In the genomic region with DNA sequence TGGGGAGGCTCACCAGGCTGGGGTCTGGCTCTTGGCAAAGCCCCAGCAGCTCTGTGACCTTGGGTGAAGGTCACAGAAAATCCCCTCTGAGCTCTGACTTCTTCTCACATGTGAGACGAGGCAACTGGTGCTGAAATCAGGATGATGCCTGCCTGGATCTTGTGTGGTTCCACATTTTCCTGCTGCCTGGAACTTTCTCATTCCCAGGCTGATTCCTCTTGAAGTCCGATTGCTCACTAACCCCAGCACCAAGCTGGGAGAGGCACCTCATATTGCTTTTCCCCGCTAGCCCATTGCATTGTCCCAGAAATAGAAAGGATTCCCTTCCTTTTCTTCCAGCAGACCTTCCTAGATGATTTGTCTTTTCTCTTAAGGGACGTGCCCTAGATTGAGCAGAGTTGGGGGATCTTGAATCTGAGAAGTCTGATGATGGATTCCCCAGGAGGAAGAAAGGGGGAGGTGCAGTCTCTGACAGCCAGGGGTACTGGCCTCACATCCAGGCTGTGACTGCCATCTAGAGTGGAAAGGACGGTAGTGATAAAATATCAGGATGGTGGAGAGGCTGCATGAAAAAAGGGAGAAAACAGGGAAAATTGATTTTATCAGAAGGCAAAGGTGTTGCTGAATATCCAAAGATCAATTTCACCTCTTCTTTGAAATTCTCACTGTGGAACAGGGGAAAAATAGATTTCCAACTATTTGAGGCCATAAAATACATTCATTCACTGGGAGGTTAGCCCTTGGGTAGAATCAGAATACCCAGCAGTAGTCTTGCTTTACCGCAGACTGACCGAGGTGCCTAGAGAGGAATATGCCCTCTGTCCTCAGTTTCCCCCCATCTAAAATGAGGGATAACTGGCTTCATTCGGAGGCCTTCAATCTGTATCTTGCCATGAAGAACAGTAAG, we compare ENCODE assay signal across 8 cellular contexts.
DNase-seq lines count a peak whose midpoint lies in the region; ATAC-seq, FAIRE-seq and TF ChIP-seq lines count a peak whose summit lies in the region.

No MANE protein-coding gene starts in this region.

- 62 to 67% (median 66%) methylated on average over 8 of the region's 8 CpGs for WGBS in small intestine, 3 donors

- H2AFZ ChIP-seq in Karpas-422 (ENCODE audit: low read length) = no peak overlapping the region

- peaks cover 46% of the 10 kb centered on the region for H4K20me1 ChIP-seq in Karpas-422 (ENCODE audit: insufficient read depth, low read depth, low read length)

- H3K4me3 ChIP-seq in Karpas-422 (ENCODE audit: low read length) (no peak overlapping the region), iPS-20b (ENCODE audit: low read length) (no peak overlapping the region), small intestine (ENCODE audit: low read depth in 1 of 2, low read length in 2 of 2) (no peak overlapping the region)

- CTCF ChIA-PET in MCF 10A (lab: Yijun Ruan, JAX) = interaction anchor here (0.6 to 1.6 kb wide), 8 partner anchors 9 to 415 kb away, joined by 3 to 7 read pairs (median 4); no protein-coding TSS in a partner anchor

- no peak for FAIRE-seq in small intestine (lab: Jason Lieb, UNC)

- intact Hi-C loops in MCF 10A (cut with micrococcal nuclease) = loop anchor here (1.0 to 10.0 kb wide), 3 partner anchors 72 to 638 kb away; partner anchors contain the start of gene CEP192

- peak; percentile 22 for DNase-seq in DMS153 treated with DMSO at 0.1 percent for 48 hours (lab: John Stamatoyannopoulos, UW; ENCODE audit: unreplicated experiment)
- DNase-seq in DMS153 (lab: John Stamatoyannopoulos, UW) = no peak
- DNase-seq in Karpas-422 = peak; percentile 83
- DNase-seq in SK-MEL-5 (ENCODE audit: low read depth, low spot score) = peak; percentile 86
- peak; percentile 63 for DNase-seq in MCF 10A (ENCODE audit: unreplicated experiment)
- DNase-seq in small intestine = peak; percentile 50

- H3K4me1 ChIP-seq in Karpas-422 (ENCODE audit: low read length) = peaks cover 47% of the 10 kb centered on the region
- no peaks in the 10 kb centered on the region for H3K4me1 ChIP-seq in iPS-20b (ENCODE audit: insufficient read depth, low read length)
- no peaks in the 10 kb centered on the region for H3K4me1 ChIP-seq in small intestine (ENCODE audit: control insufficient read depth in 2 of 2, insufficient read depth in 1 of 2, low read depth in 1 of 2, low read length in 1 of 2)

- ATAC-seq in GM21526 (IDR thresholded peaks at IDR 0.05; ENCODE audit: low FRiP score, unreplicated experiment) = peak; percentile 58

- H3K9me3 Mint-ChIP-seq in MCF 10A (ENCODE audit: unreplicated experiment) = no peaks in the 10 kb centered on the region

- 0 out of 2 replicates have a peak overlapping the region, but pooled peaks have one; percentile 16 for H3K9ac ChIP-seq in Karpas-422 (ENCODE audit: low read length)
- H3K9ac ChIP-seq in iPS-20b (ENCODE audit: low read depth, low read length) = peak overlapping the region; percentile 19; the same call in 1 of the 2 replicates

- H3K27ac ChIP-seq in Karpas-422 (ENCODE audit: low read length) (peak overlapping the region; percentile 73), iPS-20b (ENCODE audit: low read length) (no peak overlapping the region), small intestine (ENCODE audit: low read depth in 1 of 2, low read length in 1 of 2) (no peak overlapping the region)

- H3K27me3 ChIP-seq in Karpas-422 (ENCODE audit: low read length) (no peaks in the 10 kb centered on the region), iPS-20b (ENCODE audit: insufficient read depth, low read length) (no peaks in the 10 kb centered on the region), small intestine (ENCODE audit: control insufficient read depth in 2 of 2, insufficient read depth in 2 of 2, low read length in 2 of 2) (no peaks in the 10 kb centered on the region)

- no peak overlapping the region for H3K4me3 Mint-ChIP-seq in MCF 10A (ENCODE audit: unreplicated experiment)

- peaks cover 15% of the 10 kb centered on the region for H3K27me3 Mint-ChIP-seq in MCF 10A (ENCODE audit: insufficient read depth, unreplicated experiment)

- no peaks in the 10 kb centered on the region for H3K4me1 Mint-ChIP-seq in MCF 10A (ENCODE audit: insufficient read depth, unreplicated experiment)

- peaks cover 60% of the 10 kb centered on the region for H3K36me3 ChIP-seq in Karpas-422 (ENCODE audit: insufficient read depth, low read length)
- no peaks in the 10 kb centered on the region for H3K36me3 ChIP-seq in iPS-20b (ENCODE audit: insufficient read depth, low read depth, low read length)
- H3K36me3 ChIP-seq in small intestine (ENCODE audit: control insufficient read depth in 2 of 2, insufficient read depth in 2 of 2, low read length in 2 of 2) = no peaks in the 10 kb centered on the region

- no peaks in the 10 kb centered on the region for H3K36me3 Mint-ChIP-seq in MCF 10A (ENCODE audit: insufficient read depth, unreplicated experiment)

- peaks cover 92% of the 10 kb centered on the region for H3K79me2 ChIP-seq in Karpas-422 (ENCODE audit: low read length)

- POLR2A ChIA-PET in MCF 10A (lab: Yijun Ruan, JAX) = no interaction called here

- in situ Hi-C loops in SK-MEL-5 (cut with HindIII; ENCODE audit: low pct_unique_long_range_greater_than_20kb, low sequenced_read_pairs) = loop anchor here (25.0 kb wide), 1 partner anchor 418 kb away; the partner anchor contains the start of gene LDLRAD4

- no peaks in the 10 kb centered on the region for H3K9me3 ChIP-seq in Karpas-422 (ENCODE audit: low read length)
- H3K9me3 ChIP-seq in iPS-20b (ENCODE audit: insufficient read depth, low read depth, low read length) = peaks cover 14% of the 10 kb centered on the region
- H3K9me3 ChIP-seq in small intestine (ENCODE audit: control insufficient read depth, low read depth) = no peaks in the 10 kb centered on the region

- H3K9me2 ChIP-seq in Karpas-422 (replicated peaks; ENCODE audit: insufficient read depth, low read length) = no peaks in the 10 kb centered on the region

- TF ChIP-seq CTCF in MCF 10A (IDR thresholded peaks at IDR 0.05; ENCODE audit: unreplicated experiment) = peak; percentile 64

- no TSS peak for BruUV-seq in MCF 10A (replicated peaks; lab: Mats Ljungman, UMichigan)

- no peak overlapping the region for H3K27ac Mint-ChIP-seq in MCF 10A (ENCODE audit: low read depth, unreplicated experiment)

- no peak overlapping the region for H3K4me2 ChIP-seq in Karpas-422 (ENCODE audit: low read depth, low read length, poor library complexity, severe bottlenecking)
